8 cellular contexts compared by ENCODE assay signal in genomic region chr22:38262051-38262795, GRCh38. TPM values are rescaled to one million over a fixed set of nuclear protein-coding genes. Genes with fewer than 3 reads are reported as not detected.
DNase-seq lines count a peak whose midpoint lies in the region; ATAC-seq and TF ChIP-seq lines count a peak whose summit lies in the region.

No MANE protein-coding gene starts in this region.

- H3K4me2 ChIP-seq in GM23338 = no peak overlapping the region

- CTCF ChIA-PET in A673 (lab: Charles Lee) = no interaction called here

- H3F3A ChIP-seq in GM23338 (replicated peaks; ENCODE audit: low read depth) = 0 out of 2 replicates have a peak, but pooled peaks cover 21% of the 10 kb centered on the region

- no peak overlapping the region for H3K27ac ChIP-seq in A673 (ENCODE audit: low read depth, low read length, poor library complexity, severe bottlenecking)
- H3K27ac ChIP-seq in GM23338 (ENCODE audit: low read depth) = peak overlapping the region; percentile 60
- peak overlapping the region; percentile 10 to 91 for H3K27ac ChIP-seq in coronary artery
- no peak overlapping the region for H3K27ac ChIP-seq in testis

- ATAC-seq in GM23338 = peak; percentile 88
- ATAC-seq in HG03108 (IDR thresholded peaks at IDR 0.05; ENCODE audit: unreplicated experiment) = no peak

- peaks cover 12% of the 10 kb centered on the region; the same call in 2 of the 3 replicates for H3K36me3 Mint-ChIP-seq in GM23338 (ENCODE audit: low read depth)

- no peak overlapping the region for H3K4me3 Mint-ChIP-seq in GM23338

- TF ChIP-seq CTCF in A673 (conservative IDR thresholded peaks at IDR 0.05; ENCODE audit: low read depth, low read length) (peak; percentile 59), GM23338 (conservative IDR thresholded peaks at IDR 0.05; ENCODE audit: low read depth in 2 of 2) (peak; percentile 74 to 87), coronary artery (IDR thresholded peaks at IDR 0.05) (peak; percentile 50), testis (IDR thresholded peaks at IDR 0.05) (peak in 2 of 3 experiments; percentile 15 to 29)

- intact Hi-C loops in A673 (cut with micrococcal nuclease; ENCODE audit: unreplicated experiment) (no loop called here), testis (cut with DNase I; ENCODE audit: low total_unique reads) (no loop called here)

- H3K9me2 ChIP-seq in GM23338 (ENCODE audit: insufficient read depth) = no peaks in the 10 kb centered on the region

- no peak overlapping the region for H2AFZ ChIP-seq in GM23338

- peaks cover 50% of the 10 kb centered on the region for H4K20me1 ChIP-seq in GM23338 (replicated peaks; ENCODE audit: insufficient read depth)

- H3K4me3 ChIP-seq in A673 (ENCODE audit: low read depth, low read length, poor library complexity, severe bottlenecking) (no peak overlapping the region), GM23338 (no peak overlapping the region), coronary artery (no peak overlapping the region), testis (no peak overlapping the region)

- POLR2A ChIA-PET in A673 (lab: Charles Lee; ENCODE audit: low non-redundant PET) = no interaction called here

- H3K27me3 ChIP-seq in A673 (replicated peaks; ENCODE audit: insufficient read depth, low read depth, low read length, poor library complexity) = no peaks in the 10 kb centered on the region
- H3K27me3 ChIP-seq in GM23338 (ENCODE audit: insufficient read depth) = no peaks in the 10 kb centered on the region
- no peaks in the 10 kb centered on the region for H3K27me3 ChIP-seq in testis

- H3K9me3 ChIP-seq in A673 (ENCODE audit: low read depth, low read length, poor library complexity, severe bottlenecking) (no peaks in the 10 kb centered on the region), testis (no peaks in the 10 kb centered on the region)

- WGBS in testis, 2 donors = 68 to 69% methylated on average over 20 of the region's 20 CpGs

- DNase-seq in A673 (ENCODE audit: low spot score) (no peak), GM23338 (ENCODE audit: low spot score) (peak; percentile 85), coronary artery (ENCODE audit: low spot score) (no peak), middle frontal gyrus (ENCODE audit: extremely low spot score, low spot score) (peak; percentile 53), testis (no peak), NCI-H2029 (lab: John Stamatoyannopoulos, UW) (no peak)
- peak; percentile 50 for DNase-seq in activated CD4-positive, CD25-positive, alpha-beta regulatory T cell treated with anti-CD3 and anti-CD28 coated beads, Interleukin-2, amount 50 U/mL, for 72 hours

- peaks cover 6% of the 10 kb centered on the region for H3K27me3 Mint-ChIP-seq in GM23338 (ENCODE audit: insufficient read depth, low read depth, poor library complexity)

- no peaks in the 10 kb centered on the region for H3K36me3 ChIP-seq in A673 (ENCODE audit: insufficient read depth, low read length, poor library complexity, severe bottlenecking)
- no peaks in the 10 kb centered on the region for H3K36me3 ChIP-seq in GM23338 (ENCODE audit: insufficient read depth)
- H3K36me3 ChIP-seq in testis (ENCODE audit: low read depth, missing control alignments) = no peaks in the 10 kb centered on the region

- peaks cover 100% of the 10 kb centered on the region for H3K79me2 ChIP-seq in GM23338 (replicated peaks; ENCODE audit: insufficient read depth)

- H3K4me1 ChIP-seq in A673 (ENCODE audit: insufficient read depth, low read length, poor library complexity, severe bottlenecking) (peaks cover 7% of the 10 kb centered on the region), GM23338 (ENCODE audit: insufficient read depth) (peaks cover 34% of the 10 kb centered on the region), testis (peaks cover 22% of the 10 kb centered on the region)

- no peaks in the 10 kb centered on the region for H3K9me3 Mint-ChIP-seq in GM23338

- peaks cover 46% of the 10 kb centered on the region for H3K4me1 Mint-ChIP-seq in GM23338

- no TSS peak for BruUV-seq in A673 (replicated peaks; lab: Mats Ljungman, UMichigan)

- no peak for TF ChIP-seq POLR2A in testis (IDR thresholded peaks at IDR 0.05)

- peak overlapping the region; percentile 45 for H3K27ac Mint-ChIP-seq in GM23338

TF ChIP-seq in GM23338, 12 proteins besides CTCF, POLR2A, EP300 and RAD21:
- no peak for TF ChIP-seq JUNB (IDR thresholded peaks at IDR 0.05; ENCODE audit: unreplicated experiment)
- TF ChIP-seq STAT1 (IDR thresholded peaks at IDR 0.05; ENCODE audit: unreplicated experiment) = no peak
- TF ChIP-seq EZH2 (IDR thresholded peaks at IDR 0.05; ENCODE audit: low read depth, unreplicated experiment) = no peak
- TF ChIP-seq ZNF462 (CRISPR knock-in tag; IDR thresholded peaks at IDR 0.05) = no peak

RNA-seq across cellular contexts. Expression of gene TMEM184B, which starts 10.6 kb away (rescaled TPM):
- total RNA-seq in A673 (2021) (45.6 and 50.9 TPM in 2 replicates), testis (10 to 100 TPM; 35.4 to 66.5 TPM)
- 76.5 and 95.1 TPM in 2 replicates for total RNA-seq in GM23338 (2014; rRNA removed; shearing (Covaris generic))
- polyA plus RNA-seq in GM23338 (2016; fragmentation: Nextera tagmentation; extraction: Ambion mirVana) (40.7 and 42.2 TPM in 2 replicates), testis (ENCODE audit: insufficient read depth, low read depth, low replicate concordance) (25.2 TPM)

RNA-seq across cellular contexts. Expression of gene CSNK1E, which starts 55.0 kb away (rescaled TPM):
- total RNA-seq in A673 (2021) (196 and 200 TPM in 2 replicates), testis (100 to 1,000 TPM; 133 to 134 TPM)
- total RNA-seq in GM23338 (2014; rRNA removed; shearing (Covaris generic)) = 233 and 259 TPM in 2 replicates
- polyA plus RNA-seq in GM23338 (2016; fragmentation: Nextera tagmentation; extraction: Ambion mirVana) (180 and 189 TPM in 2 replicates), testis (ENCODE audit: insufficient read depth, low read depth, low replicate concordance) (69.2 TPM)

Comparison
In these comparisons a context has a peak if more than half of its experiments do, and no peak if none do; other contexts are left out.
1. DNase-seq: peak in GM23338 (single experiment), activated CD4-positive, CD25-positive, alpha-beta regulatory T cell treated with anti-CD3 and anti-CD28 coated beads, Interleukin-2, amount 50 U/mL, for 72 hours (single experiment) and middle frontal gyrus (single experiment); none in A673 (single experiment), coronary artery (single experiment), testis (single experiment) and NCI-H2029 (single experiment).
2. H3K27ac ChIP-seq: peak in GM23338 (single experiment) and coronary artery (2 of 2); none in A673 (single experiment) and testis (0 of 2).
3. CTCF ChIP-seq: peak in every context shown above with its lines; median percentile 80 in GM23338; 59 in A673; 50 in coronary artery; 22 in testis.